In genomic region chr17:1229354-1229890, GRCh38 we compare ENCODE assay signal across 9 cellular contexts. TPM values are rescaled to one million over a fixed set of nuclear protein-coding genes. Genes with fewer than 3 reads are reported as not detected.
DNase-seq lines count a peak whose midpoint lies in the region; ATAC-seq and TF ChIP-seq lines count a peak whose summit lies in the region.
"Had no signal": no experiment of that assay in that cellular context is flagged by ENCODE, and none has a peak within 500 bp of the region (broad histone marks: within the 10 kb centered on the region; RNA-seq: fewer than 3 reads in every experiment).

No MANE protein-coding gene starts in this region.

- no peak overlapping the region for H3K27ac ChIP-seq in smooth muscle cell (ENCODE audit: low read depth)

- peak; percentile 50 for ATAC-seq in HG02571 (IDR thresholded peaks at IDR 0.05; ENCODE audit: unreplicated experiment)
- peak; percentile 65 for ATAC-seq in activated naive CD8-positive, alpha-beta T cell treated with anti-CD3 and anti-CD28 coated beads, Interleukin-2, amount 10 ng/mL, durations not matched to agents 7 days and 5 days (ENCODE audit: low read depth)
- ATAC-seq in HG02870 (IDR thresholded peaks at IDR 0.05; ENCODE audit: unreplicated experiment), result no peak

- H3F3A ChIP-seq in smooth muscle cell (ENCODE audit: low read depth), result no peaks in the 10 kb centered on the region

- no peaks in the 10 kb centered on the region for H3K36me3 ChIP-seq in smooth muscle cell (ENCODE audit: low read depth)

- H3K4me3 ChIP-seq in GM12865 (ENCODE audit: low read depth, low read length) (peak overlapping the region; percentile 81), iPS-18c (ENCODE audit: insufficient read depth, low read depth, low read length) (peak overlapping the region; percentile 44; the same call in 1 of the 2 replicates), smooth muscle cell (peak overlapping the region; percentile 55)

- no peak overlapping the region for H3K9ac ChIP-seq in smooth muscle cell (ENCODE audit: low read depth)

- DNase-seq in GM12865 (ENCODE audit: low read depth) (peak; percentile 85), RKO (ENCODE audit: low spot score) (peak; percentile 64), smooth muscle cell (lab: John Stamatoyannopoulos, UW; ENCODE audit: unreplicated experiment) (no peak), NCI-H446 treated with DMSO at 0.1 percent for 48 hours (lab: John Stamatoyannopoulos, UW) (no peak)
- peak; percentile 74 for DNase-seq in activated naive CD8-positive, alpha-beta T cell treated with anti-CD3 and anti-CD28 coated beads, Interleukin-2, amount 10 ng/mL, durations not matched to agents 7 days and 5 days

- H3K9me3 Mint-ChIP-seq in activated naive CD8-positive, alpha-beta T cell treated with anti-CD3 and anti-CD28 coated beads, Interleukin-2, amount 10 ng/mL, durations not matched to agents 7 days and 5 days, result no peaks in the 10 kb centered on the region

- peak overlapping the region; percentile 72 for H3K4me3 Mint-ChIP-seq in activated naive CD8-positive, alpha-beta T cell treated with anti-CD3 and anti-CD28 coated beads, Interleukin-2, amount 10 ng/mL, durations not matched to agents 7 days and 5 days

- H3K4me1 ChIP-seq in smooth muscle cell (ENCODE audit: low read depth), result peaks cover 4% of the 10 kb centered on the region

- H3K79me2 ChIP-seq in smooth muscle cell (ENCODE audit: low read depth), result no peaks in the 10 kb centered on the region

- peaks cover 15% of the 10 kb centered on the region for H3K36me3 Mint-ChIP-seq in activated naive CD8-positive, alpha-beta T cell treated with anti-CD3 and anti-CD28 coated beads, Interleukin-2, amount 10 ng/mL, durations not matched to agents 7 days and 5 days

- H3K4me2 ChIP-seq in smooth muscle cell, result peak overlapping the region; percentile 91

- no peak overlapping the region for H3K27ac Mint-ChIP-seq in activated naive CD8-positive, alpha-beta T cell treated with anti-CD3 and anti-CD28 coated beads, Interleukin-2, amount 10 ng/mL, durations not matched to agents 7 days and 5 days

- peaks cover 22% of the 10 kb centered on the region for H3K4me1 Mint-ChIP-seq in activated naive CD8-positive, alpha-beta T cell treated with anti-CD3 and anti-CD28 coated beads, Interleukin-2, amount 10 ng/mL, durations not matched to agents 7 days and 5 days

- peaks cover 45% of the 10 kb centered on the region for H3K27me3 Mint-ChIP-seq in activated naive CD8-positive, alpha-beta T cell treated with anti-CD3 and anti-CD28 coated beads, Interleukin-2, amount 10 ng/mL, durations not matched to agents 7 days and 5 days

- 5% methylated on average over 19 of the region's 72 CpGs for WGBS in smooth muscle cell (ENCODE audit: low lambda C conversion rate)

- POLR2A ChIA-PET in activated naive CD8-positive, alpha-beta T cell treated with anti-CD3 and anti-CD28 coated beads, Interleukin-2, amount 10 ng/mL, durations not matched to agents 7 days and 5 days (lab: Charles Lee), result interaction anchor here (0.6 to 3.3 kb wide), 8 partner anchors 11 to 448 kb away, joined by 3 to 10 read pairs (median 4); no protein-coding TSS in a partner anchor

- TF ChIP-seq CTCF in GM12865 (IDR thresholded peaks at IDR 0.05; ENCODE audit: insufficient read depth, low read depth, low read length, missing control alignments), result no peak
- no peak for TF ChIP-seq CTCF in smooth muscle cell (IDR thresholded peaks at IDR 0.05; ENCODE audit: borderline replicate concordance, insufficient read depth, poor library complexity, severe bottlenecking)

- no peak overlapping the region for H2AFZ ChIP-seq in smooth muscle cell (ENCODE audit: low read depth)

- peaks cover 77% of the 10 kb centered on the region for H3K27me3 ChIP-seq in smooth muscle cell (ENCODE audit: low read depth)

- peaks cover 4% of the 10 kb centered on the region for H3K9me3 ChIP-seq in iPS-18c (ENCODE audit: control insufficient read depth, insufficient read depth, low read length)
- no peaks in the 10 kb centered on the region for H3K9me3 ChIP-seq in smooth muscle cell (replicated peaks; ENCODE audit: low read depth)

- H4K20me1 ChIP-seq in smooth muscle cell (ENCODE audit: low read depth), result no peaks in the 10 kb centered on the region

RNA-seq across cellular contexts. Expression of gene BHLHA9, which starts 40.8 kb away (rescaled TPM):
- not detected for total RNA-seq in activated naive CD8-positive, alpha-beta T cell treated with anti-CD3 and anti-CD28 coated beads, Interleukin-2, amount 10 ng/mL, durations not matched to agents 7 days and 5 days
- not detected in 2 replicates for total RNA-seq in smooth muscle cell
- polyA plus RNA-seq in smooth muscle cell, result not detected in 2 replicates
- total RNA-seq: activated CD8-positive, alpha-beta memory T cell treated with anti-CD3 and anti-CD28 coated beads for 36 hours had no signal

RNA-seq across cellular contexts. Expression of gene ABR, which starts 49.6 kb away (rescaled TPM):
- total RNA-seq in activated naive CD8-positive, alpha-beta T cell treated with anti-CD3 and anti-CD28 coated beads, Interleukin-2, amount 10 ng/mL, durations not matched to agents 7 days and 5 days, result 100 to 1,000 TPM; 156 to 158 TPM
- total RNA-seq in smooth muscle cell, result 26.5 and 29.1 TPM in 2 replicates
- polyA plus RNA-seq in smooth muscle cell, result 16.1 and 23.3 TPM in 2 replicates

RNA-seq across cellular contexts. Expression of gene TRARG1, which starts 50.0 kb away (rescaled TPM):
- total RNA-seq in activated naive CD8-positive, alpha-beta T cell treated with anti-CD3 and anti-CD28 coated beads, Interleukin-2, amount 10 ng/mL, durations not matched to agents 7 days and 5 days, result under 1 TPM; 0.51 to 0.58 TPM
- total RNA-seq in smooth muscle cell, result not detected in 2 replicates
- 0.09 TPM in 1 of 2 replicates, not detected in the other for polyA plus RNA-seq in smooth muscle cell
- total RNA-seq: activated CD8-positive, alpha-beta memory T cell treated with anti-CD3 and anti-CD28 coated beads for 36 hours had no signal

Comparison
In these comparisons a context has a peak if more than half of its experiments do, and no peak if none do; other contexts are left out.
1. DNase-seq: peak in GM12865 (single experiment), RKO (single experiment) and activated naive CD8-positive, alpha-beta T cell treated with anti-CD3 and anti-CD28 coated beads, Interleukin-2, amount 10 ng/mL, durations not matched to agents 7 days and 5 days (single experiment); none in smooth muscle cell (single experiment) and NCI-H446 treated with DMSO at 0.1 percent for 48 hours (single experiment).
2. Peak in every context shown above with its lines, with median percentiles within 50 percentile points of each other: H3K4me3 ChIP-seq.